Comparison of ENCODE assay signal across 8 cellular contexts in the genomic region with DNA sequence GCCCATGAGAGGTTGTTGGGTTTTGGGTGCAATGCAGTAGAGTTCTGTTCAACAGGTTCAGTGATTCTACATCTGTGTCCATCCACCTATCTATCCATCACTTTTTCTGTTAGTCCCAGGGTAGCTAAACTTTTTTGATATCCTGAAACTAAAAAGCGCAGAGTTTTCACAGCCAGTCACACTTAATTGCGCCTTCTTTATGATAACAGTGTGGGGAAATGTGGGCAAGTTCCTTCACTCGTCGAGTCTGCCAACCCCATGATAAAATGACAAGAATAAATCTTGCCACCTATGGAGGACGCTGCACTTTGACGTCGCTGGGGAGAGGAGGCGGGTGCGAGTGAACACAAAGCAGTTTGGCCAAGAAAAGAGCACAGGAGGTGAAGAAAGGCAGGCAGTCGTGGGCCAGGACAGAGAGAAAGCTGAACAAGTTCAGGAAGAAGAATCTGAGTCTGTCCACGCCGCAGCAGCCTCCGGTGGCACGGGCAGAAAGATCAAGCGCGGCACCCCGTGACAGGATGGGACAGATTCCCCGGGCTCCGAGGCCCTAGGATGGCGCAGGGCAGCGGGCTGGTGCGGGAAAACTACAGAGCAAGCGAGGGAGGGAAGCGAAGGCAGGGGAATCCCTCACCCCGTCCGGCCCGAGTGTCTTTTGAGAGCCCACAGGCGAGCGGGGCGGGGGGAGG. TPM values are rescaled to one million over a fixed set of nuclear protein-coding genes. Genes with fewer than 3 reads are reported as not detected.
DNase-seq lines count a peak whose midpoint lies in the region; ATAC-seq, FAIRE-seq and TF ChIP-seq lines count a peak whose summit lies in the region.

No MANE protein-coding gene starts in this region.

- no peaks in the 10 kb centered on the region for H3K36me3 ChIP-seq in keratinocyte (ENCODE audit: control insufficient read depth in 2 of 2, extremely low read depth in 1 of 2, insufficient read depth in 2 of 2, low read length in 2 of 2)

- DNase-seq in GM10266 (ENCODE audit: extremely low spot score) (peak; percentile 13), T-helper 17 cell (no peak), keratinocyte (ENCODE audit: low read depth, low spot score) (no peak), DMS153 (lab: John Stamatoyannopoulos, UW) (no peak), sciatic nerve (ENCODE audit: low spot score) (no peak), kidney tubule cell (ENCODE audit: low spot score) (no peak)
- DNase-seq in stimulated activated CD4-positive, alpha-beta T cell treated with anti-CD3 and anti-CD28 coated beads, Interleukin-2, amount 100 ng/mL, for 24 hours, result no peak

- H3K4me1 ChIP-seq in keratinocyte (ENCODE audit: control insufficient read depth, extremely low read depth, insufficient read depth, low read length), result peaks cover 7% of the 10 kb centered on the region

- H3K27me3 Mint-ChIP-seq in T-helper 17 cell, result peaks cover 67% of the 10 kb centered on the region

- peak overlapping the region; percentile 90 for H3K4me2 ChIP-seq in keratinocyte (ENCODE audit: control insufficient read depth, extremely low read depth, insufficient read depth, low read depth, low read length)

- peaks cover 6% of the 10 kb centered on the region for H3K9me3 ChIP-seq in T-helper 17 cell (ENCODE audit: control insufficient read depth, low read length, poor library complexity, severe bottlenecking)
- H3K9me3 ChIP-seq in keratinocyte (ENCODE audit: control insufficient read depth, low read depth, low read length), result no peaks in the 10 kb centered on the region

- peaks cover 6% of the 10 kb centered on the region for H3K36me3 Mint-ChIP-seq in T-helper 17 cell (ENCODE audit: low read depth)

- peak overlapping the region; percentile 66 for H3K4me3 Mint-ChIP-seq in T-helper 17 cell

- dilution Hi-C loops in keratinocyte (cut with MboI; ENCODE audit: extremely low pct_ligation_motif_present, low sequenced_read_pairs), result no loop called here

- H4K20me1 ChIP-seq in keratinocyte (ENCODE audit: control insufficient read depth, extremely low read depth, insufficient read depth, low read length), result no peaks in the 10 kb centered on the region

- ATAC-seq in HG02588 (IDR thresholded peaks at IDR 0.05; ENCODE audit: unreplicated experiment), result peak; percentile 53
- ATAC-seq in T-helper 17 cell, result no peak
- no peak for ATAC-seq in sciatic nerve

- no peak overlapping the region for H3K27ac ChIP-seq in keratinocyte (ENCODE audit: control insufficient read depth, insufficient read depth, low read length)

- H2AFZ ChIP-seq in keratinocyte (ENCODE audit: control insufficient read depth, low read length), result peak overlapping the region; percentile 82

- TF ChIP-seq CTCF in GM10266 (IDR thresholded peaks at IDR 0.05; ENCODE audit: control insufficient read depth, insufficient read depth, low read depth, missing control alignments) (no peak), keratinocyte (optimal IDR thresholded peaks at IDR 0.05 in 1 of 3, IDR thresholded peaks at IDR 0.05 in 1 of 3, conservative IDR thresholded peaks at IDR 0.05 in 1 of 3; ENCODE audit: extremely low read depth in 1 of 3, insufficient read depth in 2 of 3, low read length in 3 of 3) (no peak)

- H3K27me3 ChIP-seq in keratinocyte (ENCODE audit: control insufficient read depth, extremely low read depth, insufficient read depth, low read length), result no peaks in the 10 kb centered on the region

- no peaks in the 10 kb centered on the region for H3K79me2 ChIP-seq in keratinocyte (ENCODE audit: control insufficient read depth, insufficient read depth, low read length)

- FAIRE-seq in keratinocyte (lab: Jason Lieb, UNC), result no peak

- H3K4me1 Mint-ChIP-seq in T-helper 17 cell, result peaks cover 5% of the 10 kb centered on the region

- no peaks in the 10 kb centered on the region for H3K9me1 ChIP-seq in keratinocyte (ENCODE audit: control insufficient read depth, extremely low read depth, insufficient read depth, low read length)

- H3K27ac Mint-ChIP-seq in T-helper 17 cell, result peak overlapping the region; percentile 60

- peak overlapping the region; percentile 65 for H3K9ac ChIP-seq in keratinocyte (ENCODE audit: control insufficient read depth, extremely low read depth, insufficient read depth, low read length)

- intact Hi-C loops in sciatic nerve (cut with DNase I), result no loop called here

- H3K4me3 ChIP-seq in keratinocyte (ENCODE audit: control insufficient read depth in 2 of 3, extremely low read depth in 1 of 3, insufficient read depth in 2 of 3, low read depth in 1 of 3, low read length in 3 of 3), result peak overlapping the region; percentile 36 to 83 (median 76)

RNA-seq across cellular contexts. Expression of gene SP8, which starts 9.2 kb away (rescaled TPM):
- not detected for total RNA-seq in T-helper 17 cell
- polyA plus RNA-seq in keratinocyte, result 0.03 to 0.17 TPM (median 0.16 TPM) in 3 replicates
- polyA plus RNA-seq in keratinocyte (2011; ENCODE audit: low read depth), result 0.12 TPM
- 0.08 and 0.09 TPM in 2 replicates for polyA plus RNA-seq in keratinocyte (2011; cell fraction: cytosol; rRNA removed)
- 0.22 and 0.32 TPM in 2 replicates for polyA plus RNA-seq in keratinocyte (2011; cell fraction: nucleus; rRNA removed)
- polyA plus RNA-seq in keratinocyte (2012; ENCODE audit: low replicate concordance), result 0.17 and 0.28 TPM in 2 replicates
- polyA minus RNA-seq in keratinocyte, result 0.03 to 0.07 TPM (median 0.06 TPM) in 3 replicates
- not detected for polyA minus RNA-seq in keratinocyte (2011; cell fraction: cytosol; rRNA and poly(A)+ RNA removed)
- polyA minus RNA-seq in keratinocyte (2011; cell fraction: nucleus; rRNA and poly(A)+ RNA removed), result 0.32 and 0.47 TPM in 2 replicates
- total RNA-seq in sciatic nerve, result not detected
